In genomic region chr4:105196523-105197145, GRCh38 we compare ENCODE assay signal across 10 cellular contexts. TPM values are rescaled to one million over a fixed set of nuclear protein-coding genes. Genes with fewer than 3 reads are reported as not detected.
DNase-seq lines count a peak whose midpoint lies in the region; ATAC-seq and TF ChIP-seq lines count a peak whose summit lies in the region.
"Had no signal": no experiment of that assay in that cellular context is flagged by ENCODE, and none has a peak within 500 bp of the region (broad histone marks: within the 10 kb centered on the region; RNA-seq: fewer than 3 reads in every experiment).

No MANE protein-coding gene starts in this region.

- intact Hi-C loops in OCI-LY7 (cut with micrococcal nuclease; ENCODE audit: unreplicated experiment) (no loop called here), heart left ventricle (cut with DNase I) (no loop called here), Calu3 (cut with micrococcal nuclease; ENCODE audit: unreplicated experiment) (no loop called here)

- CTCF ChIA-PET in OCI-LY7 (lab: Charles Lee; ENCODE audit: unreplicated experiment): no interaction called here
- CTCF ChIA-PET in Calu3 (lab: Charles Lee): no interaction called here

- H3K36me3 ChIP-seq in OCI-LY7 (ENCODE audit: insufficient read depth, low read length) (no peaks in the 10 kb centered on the region), heart left ventricle (peaks cover 0 to 10% (median 0%) of the 10 kb centered on the region in 9 donors)

- peaks cover 30% of the 10 kb centered on the region for H3K4me1 Mint-ChIP-seq in Calu3 (ENCODE audit: low read depth, unreplicated experiment)

- no TSS peak for BruUV-seq in OCI-LY7 (replicated peaks; lab: Mats Ljungman, UMichigan)
- no TSS peak for BruUV-seq in Calu3 (replicated peaks; lab: Mats Ljungman, UMichigan)

- H3K79me2 ChIP-seq in OCI-LY7 (ENCODE audit: insufficient read depth, low read depth, low read length): no peaks in the 10 kb centered on the region

- no peak for TF ChIP-seq POLR2A in heart left ventricle (IDR thresholded peaks at IDR 0.05)

- H3K4me3 ChIP-seq in OCI-LY7 (ENCODE audit: low read depth, low read length, poor library complexity, severe bottlenecking) (no peak overlapping the region), heart left ventricle (no peak overlapping the region)
- H3K4me3 ChIP-seq: stomach had no signal

- no peak overlapping the region for H3K4me2 ChIP-seq in OCI-LY7 (ENCODE audit: low read length)

- POLR2A ChIA-PET in OCI-LY7 (lab: Charles Lee): interaction anchor here (0.6 kb wide), 1 partner anchor 1146 kb away, joined by 3 read pairs; no protein-coding TSS in a partner anchor

- H3K27me3 Mint-ChIP-seq in Calu3 (ENCODE audit: unreplicated experiment): no peaks in the 10 kb centered on the region

- H3K27me3 ChIP-seq in heart left ventricle: no peaks in the 10 kb centered on the region
- H3K27me3 ChIP-seq: stomach had no signal

- no peak overlapping the region for H3K4me3 Mint-ChIP-seq in Calu3 (ENCODE audit: low read depth, unreplicated experiment)

- no peak overlapping the region for H3K27ac ChIP-seq in 22Rv1
- H3K27ac ChIP-seq in OCI-LY7 (ENCODE audit: low read depth, low read length, poor library complexity, severe bottlenecking): no peak overlapping the region
- peak overlapping the region in 1 of 12 donors; percentile 63 for H3K27ac ChIP-seq in heart left ventricle

- no peak overlapping the region for H3K27ac Mint-ChIP-seq in Calu3 (ENCODE audit: unreplicated experiment)

- TF ChIP-seq CTCF in 22Rv1 (IDR thresholded peaks at IDR 0.05): peak; percentile 8; the same call in 1 of the 2 replicates
- 0 out of 2 replicates have a peak, but pooled peaks have one; percentile 11 for TF ChIP-seq CTCF in OCI-LY7 (conservative IDR thresholded peaks at IDR 0.05; ENCODE audit: low read length)
- TF ChIP-seq CTCF in heart left ventricle (IDR thresholded peaks at IDR 0.05): peak in 7 of 12 donors; percentile 14 to 39 (median 20)
- TF ChIP-seq CTCF in Calu3 (IDR thresholded peaks at IDR 0.05; ENCODE audit: unreplicated experiment): no peak

- no peak overlapping the region for H2AFZ ChIP-seq in OCI-LY7 (ENCODE audit: low read length)

- WGBS in heart left ventricle, 4 donors: 41 to 45% (median 45%) methylated on average over 5 of the region's 5 CpGs

- H3K36me3 Mint-ChIP-seq in Calu3 (ENCODE audit: insufficient read depth, unreplicated experiment): no peaks in the 10 kb centered on the region

- DNase-seq in OCI-LY7 (ENCODE audit: low spot score): no peak
- no peak for DNase-seq in heart left ventricle
- DNase-seq in COLO829 (ENCODE audit: low spot score): no peak
- no peak for DNase-seq in hepatic stellate cell (ENCODE audit: low spot score)
- DNase-seq in Calu3: no peak
- DNase-seq: GDM1, stomach had no signal

- no peaks in the 10 kb centered on the region for H3K9me2 ChIP-seq in OCI-LY7 (ENCODE audit: insufficient read depth, low read length)

- no peaks in the 10 kb centered on the region for H3K9me3 Mint-ChIP-seq in Calu3 (ENCODE audit: low read depth, unreplicated experiment)

- ATAC-seq in GM19395 (IDR thresholded peaks at IDR 0.05; ENCODE audit: unreplicated experiment) (peak; percentile 29), heart left ventricle (peak in 3 of 4 donors; percentile 58 to 66 (median 60)), GM18870 (IDR thresholded peaks at IDR 0.05; ENCODE audit: unreplicated experiment) (no peak)

- H3K4me1 ChIP-seq in OCI-LY7 (ENCODE audit: insufficient read depth, low read length, poor library complexity, severe bottlenecking) (no peaks in the 10 kb centered on the region), heart left ventricle (peaks cover 0 to 69% (median 39%) of the 10 kb centered on the region in 12 donors)

- H3K9me3 ChIP-seq in OCI-LY7 (ENCODE audit: low read length): no peaks in the 10 kb centered on the region
- H3K9me3 ChIP-seq in heart left ventricle: no peaks in the 10 kb centered on the region
- H3K9me3 ChIP-seq: stomach had no signal

- H4K20me1 ChIP-seq in OCI-LY7 (ENCODE audit: insufficient read depth, low read length): no peaks in the 10 kb centered on the region

RNA-seq across cellular contexts. Expression of gene TET2, which starts 50.0 kb away (rescaled TPM):
- 0.19 and 0.21 TPM in 2 replicates for total RNA-seq in OCI-LY7 (2014; rRNA removed; shearing (Covaris generic))
- total RNA-seq in OCI-LY7 (2022) (not detected in 2 replicates), heart left ventricle (10 to 100 TPM in 8 of 9 donors, 1 to 10 TPM in 1; 9.5 to 25.6 (median 15.4) TPM), Calu3 (2022) (19.2 and 20.4 TPM in 2 replicates)
- 1 to 10 TPM; 2.9 to 3.3 TPM for polyA plus RNA-seq in heart left ventricle

Comparison
In these comparisons a context has a peak if more than half of its experiments do, and no peak if none do; other contexts are left out.
1. RNA of gene TET2, which starts 50.0 kb away (total RNA-seq): 19.2 to 20.4 TPM in Calu3 and 9.5 to 25.6 TPM in heart left ventricle; 0.19 to 0.21 TPM in OCI-LY7; every median in the first group is over 4 times any median in the second.